In genomic region chr7:27110163-27110976, GRCh38 we compare ENCODE assay signal across 10 cellular contexts. TPM values are rescaled to one million over a fixed set of nuclear protein-coding genes. Genes with fewer than 3 reads are reported as not detected.
DNase-seq lines count a peak whose midpoint lies in the region; ATAC-seq and TF ChIP-seq lines count a peak whose summit lies in the region.
"Had no signal": no experiment of that assay in that cellular context is flagged by ENCODE, and none has a peak within 500 bp of the region (broad histone marks: within the 10 kb centered on the region; RNA-seq: fewer than 3 reads in every experiment).

No MANE protein-coding gene starts in this region.

- no peak overlapping the region for H2BK15ac ChIP-seq in neuronal stem cell (ENCODE audit: low read length)

- TF ChIP-seq POLR2A in esophagus muscularis mucosa (IDR thresholded peaks at IDR 0.05; ENCODE audit: low read depth) = no peak

- POLR2A ChIA-PET in AG04450 (lab: Yijun Ruan, JAX) = interaction anchor here (0.6 to 1.7 kb wide), 10 partner anchors 9 to 72 kb away, joined by 3 to 15 read pairs (median 6); partner anchors contain the start of genes HOXA1, HOXA3 and HOXA5

- WGBS in esophagus muscularis mucosa = 21% methylated on average over 53 of the region's 64 CpGs
- no CpG with 5 or more reads among the region's 64 CpGs for WGBS in neuronal stem cell (ENCODE audit: extremely low coverage in 2 of 2, insufficient read length in 2 of 2, insufficient replicate concordance in 1 of 2), 2 donors

- H3K4me3 ChIP-seq in AG04450 (ENCODE audit: low read depth, low read length) (peak overlapping the region; percentile 84), esophagus muscularis mucosa (peak overlapping the region; percentile 45 to 88 (median 72)), neuronal stem cell (ENCODE audit: low read length in 2 of 2) (no peak overlapping the region)

- DNase-seq in AG04450 (ENCODE audit: low read depth, low spot score) = peak; percentile 68
- peak; percentile 97 for DNase-seq in NCI-H226
- peak; percentile 90 for DNase-seq in esophagus muscularis mucosa (ENCODE audit: extremely low spot score)
- no peak for DNase-seq in neuronal stem cell (ENCODE audit: low spot score)
- DNase-seq in effector memory CD8-positive, alpha-beta T cell = no peak
- DNase-seq in HUDEP-2 (lab: John Stamatoyannopoulos, UW; ENCODE audit: unreplicated experiment in 76 of 76) = no peak
- DNase-seq in OCI-M2 (lab: John Stamatoyannopoulos, UW; ENCODE audit: unreplicated experiment) = no peak
- DNase-seq: effector CD4-positive, alpha-beta T cell; T-helper 9 cell had no signal

- H3K27ac ChIP-seq in AG04450 (ENCODE audit: low read depth, low read length) (peak overlapping the region; percentile 95), esophagus muscularis mucosa (replicated peaks in 1 of 4) (peak overlapping the region; percentile 96 to 100 (median 99)), neuronal stem cell (replicated peaks; ENCODE audit: low read length) (no peak overlapping the region)

- no peak overlapping the region for H2BK12ac ChIP-seq in neuronal stem cell (ENCODE audit: low read length)

- peak overlapping the region; percentile 46 for H3K23ac ChIP-seq in neuronal stem cell (ENCODE audit: low read depth, low read length, poor library complexity)

- no peak overlapping the region for H3K18ac ChIP-seq in neuronal stem cell (ENCODE audit: low read length)

- H3K36me3 ChIP-seq in esophagus muscularis mucosa (no peaks in the 10 kb centered on the region), neuronal stem cell (replicated peaks in 1 of 2; ENCODE audit: control insufficient read depth in 2 of 2, insufficient read depth in 2 of 2, low read length in 2 of 2) (no peaks in the 10 kb centered on the region)

- H3K9me3 ChIP-seq in AG04450 (ENCODE audit: control insufficient read depth, insufficient read depth, low read length) (no peaks in the 10 kb centered on the region), esophagus muscularis mucosa (no peaks in the 10 kb centered on the region), neuronal stem cell (replicated peaks in 1 of 2; ENCODE audit: control insufficient read depth in 2 of 2, insufficient read depth in 1 of 2, low read depth in 1 of 2, low read length in 2 of 2) (peaks cover 3 to 4% of the 10 kb centered on the region in 2 donors)

- intact Hi-C loops in esophagus muscularis mucosa (cut with DNase I) = no loop called here

- no peak overlapping the region for H3K14ac ChIP-seq in neuronal stem cell (ENCODE audit: low read length)

- no peak for TF ChIP-seq EP300 in esophagus muscularis mucosa (IDR thresholded peaks at IDR 0.05)

- H3K9ac ChIP-seq in neuronal stem cell (ENCODE audit: low read depth, low read length, poor library complexity) = no peak overlapping the region

- H3K27ac Mint-ChIP-seq in effector memory CD8-positive, alpha-beta T cell = no peak overlapping the region

- H3K27me3 ChIP-seq in AG04450 (ENCODE audit: control insufficient read depth, insufficient read depth, low read length) = no peaks in the 10 kb centered on the region
- H3K27me3 ChIP-seq in esophagus muscularis mucosa = no peaks in the 10 kb centered on the region
- H3K27me3 ChIP-seq in neuronal stem cell (ENCODE audit: control insufficient read depth in 3 of 3, insufficient read depth in 3 of 3, low read depth in 1 of 3, low read length in 3 of 3) = peaks cover 66 to 95% (median 88%) of the 10 kb centered on the region in 3 experiments

- H4K8ac ChIP-seq in neuronal stem cell (ENCODE audit: low read depth, low read length) = no peak overlapping the region

- no peak overlapping the region for H3K4me2 ChIP-seq in neuronal stem cell (ENCODE audit: insufficient read depth, low read length, poor library complexity, severe bottlenecking)

- no peaks in the 10 kb centered on the region for H3K79me1 ChIP-seq in neuronal stem cell (ENCODE audit: low read depth, low read length)

- no peak for ATAC-seq in effector memory CD8-positive, alpha-beta T cell (replicated peaks)
- no peak for ATAC-seq in GM19351 (IDR thresholded peaks at IDR 0.05; ENCODE audit: unreplicated experiment)

- no peak overlapping the region for H2AK5ac ChIP-seq in neuronal stem cell (ENCODE audit: low read depth, low read length)

- peaks cover 3% of the 10 kb centered on the region for H3K36me3 Mint-ChIP-seq in effector memory CD8-positive, alpha-beta T cell (ENCODE audit: insufficient read depth)

- CTCF ChIA-PET in AG04450 (lab: Charles Lee) = interaction anchor here (0.5 to 3.8 kb wide), 7 partner anchors 31 to 1279 kb away, joined by 3 to 18 read pairs (median 6); partner anchors contain the start of gene HOXA5

- H3K4me1 ChIP-seq in esophagus muscularis mucosa (peaks cover 38 to 89% (median 69%) of the 10 kb centered on the region in 4 donors), neuronal stem cell (ENCODE audit: control insufficient read depth in 2 of 2, insufficient read depth in 1 of 2, low read depth in 1 of 2, low read length in 2 of 2) (no peaks in the 10 kb centered on the region)

- no peaks in the 10 kb centered on the region for H3K9me3 Mint-ChIP-seq in effector memory CD8-positive, alpha-beta T cell

- no peak overlapping the region for H3K4me3 Mint-ChIP-seq in effector memory CD8-positive, alpha-beta T cell

- H2AFZ ChIP-seq in neuronal stem cell (ENCODE audit: low read length) = no peak overlapping the region

- peaks cover 2 to 41% of the 10 kb centered on the region in 2 donors for H3K27me3 Mint-ChIP-seq in effector memory CD8-positive, alpha-beta T cell

- H2BK120ac ChIP-seq in neuronal stem cell (ENCODE audit: low read depth, low read length) = no peak overlapping the region

- H3K4me1 Mint-ChIP-seq in effector memory CD8-positive, alpha-beta T cell (ENCODE audit: low read depth in 2 of 2) = no peaks in the 10 kb centered on the region

- H2BK5ac ChIP-seq in neuronal stem cell (ENCODE audit: low read length) = no peak overlapping the region

- H3K4ac ChIP-seq in neuronal stem cell (ENCODE audit: low read length) = no peak overlapping the region

- H4K91ac ChIP-seq in neuronal stem cell (ENCODE audit: low read depth, low read length, poor library complexity) = no peak overlapping the region

- TF ChIP-seq CTCF in AG04450 (IDR thresholded peaks at IDR 0.05; ENCODE audit: low read depth, low read length) (no peak), esophagus muscularis mucosa (IDR thresholded peaks at IDR 0.05) (no peak)

RNA-seq across cellular contexts. Expression of gene HOXA2, which starts 7.9 kb away (rescaled TPM):
- polyA plus RNA-seq in AG04450 (2011; rRNA removed) = 3.1 and 4.1 TPM in 2 replicates
- polyA minus RNA-seq in AG04450 (2011; rRNA and poly(A)+ RNA removed) = 2.4 and 3.0 TPM in 2 replicates
- 1 to 10 TPM; 3.3 to 5.4 (median 4.4) TPM for total RNA-seq in esophagus muscularis mucosa
- 0.04 TPM for polyA plus RNA-seq in neuronal stem cell (2013, experiment 1 of 2)
- polyA plus RNA-seq in neuronal stem cell (2013, experiment 2 of 2) = not detected

RNA-seq across cellular contexts. Expression of gene HOXA1, which starts 14.6 kb away (rescaled TPM):
- polyA plus RNA-seq in AG04450 (2011; rRNA removed) = 2.6 and 2.9 TPM in 2 replicates
- polyA minus RNA-seq in AG04450 (2011; rRNA and poly(A)+ RNA removed) = 1.7 and 2.2 TPM in 2 replicates
- total RNA-seq in esophagus muscularis mucosa = 1 to 10 TPM in 1 of 4 donors, under 1 TPM in 3; 0.17 to 1.4 (median 0.56) TPM
- not detected for polyA plus RNA-seq in neuronal stem cell (2013, experiment 1 of 2)
- polyA plus RNA-seq in neuronal stem cell (2013, experiment 2 of 2) = not detected

RNA-seq across cellular contexts. Expression of gene HOXA4, which starts 20.2 kb away (rescaled TPM):
- polyA plus RNA-seq in AG04450 (2011; rRNA removed) = 5.4 and 5.8 TPM in 2 replicates
- 3.6 and 4.2 TPM in 2 replicates for polyA minus RNA-seq in AG04450 (2011; rRNA and poly(A)+ RNA removed)
- 10 to 100 TPM; 12.5 to 26.8 (median 18.1) TPM for total RNA-seq in esophagus muscularis mucosa
- polyA plus RNA-seq in neuronal stem cell (2013, experiment 1 of 2) = not detected
- not detected for polyA plus RNA-seq in neuronal stem cell (2013, experiment 2 of 2)

RNA-seq across cellular contexts. Expression of gene HOXA5, which starts 33.1 kb away (rescaled TPM):
- 48.3 and 51.0 TPM in 2 replicates for polyA plus RNA-seq in AG04450 (2011; rRNA removed)
- polyA minus RNA-seq in AG04450 (2011; rRNA and poly(A)+ RNA removed) = 37.7 and 49.7 TPM in 2 replicates
- 10 to 100 TPM in 3 of 4 donors, 1 to 10 TPM in 1; 7.8 to 24.8 (median 14.7) TPM for total RNA-seq in esophagus muscularis mucosa
- polyA plus RNA-seq in neuronal stem cell (2013, experiment 1 of 2) = not detected
- not detected for polyA plus RNA-seq in neuronal stem cell (2013, experiment 2 of 2)

RNA-seq across cellular contexts. Expression of gene HOXA6, which starts 37.2 kb away (rescaled TPM):
- polyA plus RNA-seq in AG04450 (2011; rRNA removed) = 1.2 and 1.3 TPM in 2 replicates
- polyA minus RNA-seq in AG04450 (2011; rRNA and poly(A)+ RNA removed) = 0.91 and 2.1 TPM in 2 replicates
- under 1 TPM in 2 of 4 donors, not detected in 2; 0.66 to 0.92 TPM for total RNA-seq in esophagus muscularis mucosa
- not detected for polyA plus RNA-seq in neuronal stem cell (2013, experiment 1 of 2)
- polyA plus RNA-seq in neuronal stem cell (2013, experiment 2 of 2) = not detected

Comparison
In these comparisons a context has a peak if more than half of its experiments do, and no peak if none do; other contexts are left out.
1. DNase-seq: peak in AG04450 (single experiment), NCI-H226 (single experiment) and esophagus muscularis mucosa (single experiment); none in neuronal stem cell (single experiment), effector memory CD8-positive, alpha-beta T cell (0 of 3), HUDEP-2 (0 of 76) and OCI-M2 (single experiment).
2. H3K4me3 ChIP-seq: peak in AG04450 (single experiment) and esophagus muscularis mucosa (4 of 4); none in neuronal stem cell (0 of 2).